ENCODE assay signal across 8 cellular contexts in the genomic region with DNA sequence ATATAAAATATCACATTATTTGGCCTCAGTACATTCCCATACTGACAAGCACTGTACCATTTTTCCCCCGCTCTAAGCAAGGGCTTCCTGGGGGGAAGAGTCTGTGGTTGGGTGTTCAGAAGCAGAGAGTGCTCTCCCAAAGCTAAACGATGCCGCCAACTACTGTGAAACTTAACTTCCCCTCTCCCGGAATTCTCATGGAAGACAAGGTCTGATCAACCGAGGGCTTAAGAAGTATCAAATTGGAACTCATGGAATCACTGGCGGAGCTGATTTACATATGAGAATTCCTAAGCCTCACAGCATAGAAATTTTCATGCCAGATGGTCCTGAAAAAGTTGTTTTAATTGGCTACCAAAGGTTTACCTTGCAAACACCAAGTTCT. TPM values are rescaled to one million over a fixed set of nuclear protein-coding genes. Genes with fewer than 3 reads are reported as not detected.
DNase-seq lines count a peak whose midpoint lies in the region; ATAC-seq and TF ChIP-seq lines count a peak whose summit lies in the region.

No MANE protein-coding gene starts in this region.

- 13 to 15% methylated on average over 6 of the region's 6 CpGs for WGBS in sigmoid colon, 2 donors

- H3K36me3 ChIP-seq in left ventricle myocardium inferior (peaks cover 10% of the 10 kb centered on the region), sigmoid colon (no peaks in the 10 kb centered on the region)

- TF ChIP-seq EP300 in sigmoid colon (IDR thresholded peaks at IDR 0.05) = no peak

- H3K27me3 ChIP-seq in left ventricle myocardium inferior (ENCODE audit: low read depth) (no peaks in the 10 kb centered on the region), sigmoid colon (no peaks in the 10 kb centered on the region)

- H3K36me3 Mint-ChIP-seq in T-helper 2 cell treated with Interferon-gamma antibody and Interleukin-4, amounts not matched to agents 5 μg/mL and 100 μg/mL, for 36 hours (ENCODE audit: low read depth) = peaks cover 10% of the 10 kb centered on the region
- H3K36me3 Mint-ChIP-seq in activated T-helper 17 cell treated with anti-CD3 and anti-CD28 coated beads, Interleukin-2, amount 50 U/mL, for 72 hours (ENCODE audit: low read depth) = peaks cover 19% of the 10 kb centered on the region

- no peak for TF ChIP-seq POLR2A in sigmoid colon (IDR thresholded peaks at IDR 0.05)

- peaks cover 35% of the 10 kb centered on the region for H3K4me1 ChIP-seq in left ventricle myocardium inferior
- H3K4me1 ChIP-seq in sigmoid colon = peaks cover 0 to 21% (median 12%) of the 10 kb centered on the region in 4 donors

- ATAC-seq in HG03565 (IDR thresholded peaks at IDR 0.05; ENCODE audit: unreplicated experiment) (peak; percentile 2), HG03108 (IDR thresholded peaks at IDR 0.05; ENCODE audit: unreplicated experiment) (no peak)
- no peak for ATAC-seq in activated T-helper 17 cell treated with anti-CD3 and anti-CD28 coated beads, Interleukin-2, amount 50 U/mL, for 72 hours (replicated peaks)

- DNase-seq in T-helper 2 cell treated with Interferon-gamma antibody and Interleukin-4, amounts not matched to agents 5 μg/mL and 100 μg/mL, for 36 hours (ENCODE audit: low spot score) = no peak
- DNase-seq in T-helper 2 cell (no peak), left ventricle myocardium inferior (no peak), sigmoid colon (no peak), NCI-H774 (lab: John Stamatoyannopoulos, UW) (no peak)

- H3K27ac ChIP-seq in left ventricle myocardium inferior (replicated peaks) = peak overlapping the region; percentile 93
- peak overlapping the region; percentile 91 to 93 (median 92) for H3K27ac ChIP-seq in sigmoid colon

- peak overlapping the region; percentile 89 for H3K4me3 ChIP-seq in left ventricle myocardium inferior
- peak overlapping the region; percentile 81 to 95 (median 90) for H3K4me3 ChIP-seq in sigmoid colon

- H3K4me1 Mint-ChIP-seq in T-helper 2 cell treated with Interferon-gamma antibody and Interleukin-4, amounts not matched to agents 5 μg/mL and 100 μg/mL, for 36 hours (ENCODE audit: low read depth) = peaks cover 37% of the 10 kb centered on the region
- H3K4me1 Mint-ChIP-seq in activated T-helper 17 cell treated with anti-CD3 and anti-CD28 coated beads, Interleukin-2, amount 50 U/mL, for 72 hours = peaks cover 14% of the 10 kb centered on the region

- peak overlapping the region; percentile 94 for H3K4me3 Mint-ChIP-seq in T-helper 2 cell treated with Interferon-gamma antibody and Interleukin-4, amounts not matched to agents 5 μg/mL and 100 μg/mL, for 36 hours
- peak overlapping the region; percentile 94 for H3K4me3 Mint-ChIP-seq in activated T-helper 17 cell treated with anti-CD3 and anti-CD28 coated beads, Interleukin-2, amount 50 U/mL, for 72 hours

- H3K9me3 ChIP-seq in left ventricle myocardium inferior (replicated peaks) (peaks cover 5% of the 10 kb centered on the region), sigmoid colon (no peaks in the 10 kb centered on the region)

- intact Hi-C loops in left ventricle myocardium inferior (cut with micrococcal nuclease) (no loop called here), sigmoid colon (cut with DNase I) (loop anchor here (10.0 kb wide), 1 partner anchor 490 kb away; the partner anchor contains the start of gene RHBDD1)

- H3K27ac Mint-ChIP-seq in T-helper 2 cell treated with Interferon-gamma antibody and Interleukin-4, amounts not matched to agents 5 μg/mL and 100 μg/mL, for 36 hours = peak overlapping the region; percentile 67
- peak overlapping the region; percentile 90 for H3K27ac Mint-ChIP-seq in activated T-helper 17 cell treated with anti-CD3 and anti-CD28 coated beads, Interleukin-2, amount 50 U/mL, for 72 hours

- TF ChIP-seq CTCF in left ventricle myocardium inferior (IDR thresholded peaks at IDR 0.05; ENCODE audit: borderline replicate concordance) = no peak
- TF ChIP-seq CTCF in sigmoid colon (IDR thresholded peaks at IDR 0.05) = no peak

- H3K27me3 Mint-ChIP-seq in T-helper 2 cell treated with Interferon-gamma antibody and Interleukin-4, amounts not matched to agents 5 μg/mL and 100 μg/mL, for 36 hours (ENCODE audit: low read depth) = peaks cover 8% of the 10 kb centered on the region
- peaks cover 5% of the 10 kb centered on the region for H3K27me3 Mint-ChIP-seq in activated T-helper 17 cell treated with anti-CD3 and anti-CD28 coated beads, Interleukin-2, amount 50 U/mL, for 72 hours

- H3K9me3 Mint-ChIP-seq in T-helper 2 cell treated with Interferon-gamma antibody and Interleukin-4, amounts not matched to agents 5 μg/mL and 100 μg/mL, for 36 hours = peaks cover 12% of the 10 kb centered on the region
- H3K9me3 Mint-ChIP-seq in activated T-helper 17 cell treated with anti-CD3 and anti-CD28 coated beads, Interleukin-2, amount 50 U/mL, for 72 hours = no peaks in the 10 kb centered on the region

RNA-seq across cellular contexts. Expression of gene MFF, which starts 0.4 kb away (rescaled TPM):
- 10 to 100 TPM; 75.9 to 77.9 TPM for total RNA-seq in activated T-helper 17 cell treated with anti-CD3 and anti-CD28 coated beads, Interleukin-2, amount 50 U/mL, for 72 hours
- total RNA-seq in left ventricle myocardium inferior (88.0 TPM), sigmoid colon (100 to 1,000 TPM; 109 to 138 (median 118) TPM)
- 10 to 100 TPM; 72.1 to 90.2 (median 76.3) TPM for polyA plus RNA-seq in sigmoid colon

RNA-seq across cellular contexts. Expression of gene TM4SF20, which starts 54.4 kb away (rescaled TPM):
- not detected for total RNA-seq in activated T-helper 17 cell treated with anti-CD3 and anti-CD28 coated beads, Interleukin-2, amount 50 U/mL, for 72 hours
- not detected for total RNA-seq in left ventricle myocardium inferior
- not detected for total RNA-seq in sigmoid colon
- 1 to 10 TPM; 1.5 to 8.4 (median 2.3) TPM for polyA plus RNA-seq in sigmoid colon
